Comparison of ENCODE assay signal across 1 cellular context in the genomic region with DNA sequence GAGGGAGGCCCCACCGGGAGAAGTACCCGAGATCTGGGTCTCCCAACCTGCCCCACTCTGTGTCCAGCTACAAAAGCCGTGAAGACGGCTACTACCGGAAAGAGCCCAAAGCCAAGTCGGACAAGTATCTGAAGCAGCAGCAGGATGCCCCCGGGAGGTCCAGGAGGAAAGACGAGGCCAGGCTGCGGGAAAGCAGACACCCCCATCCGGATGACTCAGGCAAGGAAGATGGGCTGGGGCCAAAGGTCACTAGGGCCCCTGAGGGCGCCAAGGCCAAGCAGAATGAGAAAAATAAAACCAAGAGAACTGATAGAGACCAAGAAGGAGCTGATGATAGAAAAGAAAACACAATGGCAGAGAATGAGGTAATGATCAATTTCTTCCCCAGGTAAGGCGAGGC.
TF ChIP-seq lines count a peak whose summit lies in the region.

No MANE protein-coding gene starts in this region.

TF ChIP-seq in HepG2, 621 proteins besides CTCF, POLR2A, EP300 and RAD21 (continued from another document):
- TF ChIP-seq, protein P1, sequence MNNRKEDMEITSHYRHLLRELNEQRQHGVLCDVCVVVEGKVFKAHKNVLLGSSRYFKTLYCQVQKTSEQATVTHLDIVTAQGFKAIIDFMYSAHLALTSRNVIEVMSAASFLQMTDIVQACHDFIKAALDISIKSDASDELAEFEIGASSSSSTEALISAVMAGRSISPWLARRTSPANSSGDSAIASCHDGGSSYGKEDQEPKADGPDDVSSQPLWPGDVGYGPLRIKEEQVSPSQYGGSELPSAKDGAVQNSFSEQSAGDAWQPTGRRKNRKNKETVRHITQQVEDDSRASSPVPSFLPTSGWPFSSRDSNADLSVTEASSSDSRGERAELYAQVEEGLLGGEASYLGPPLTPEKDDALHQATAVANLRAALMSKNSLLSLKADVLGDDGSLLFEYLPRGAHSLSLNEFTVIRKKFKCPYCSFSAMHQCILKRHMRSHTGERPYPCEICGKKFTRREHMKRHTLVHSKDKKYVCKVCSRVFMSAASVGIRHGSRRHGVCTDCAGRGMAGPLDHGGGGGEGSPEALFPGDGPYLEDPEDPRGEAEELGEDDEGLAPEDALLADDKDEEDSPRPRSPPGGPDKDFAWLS (CRISPR knock-in tag; IDR thresholded peaks at IDR 0.05; ENCODE audit: borderline replicate concordance), result no peak
- TF ChIP-seq, protein P2, sequence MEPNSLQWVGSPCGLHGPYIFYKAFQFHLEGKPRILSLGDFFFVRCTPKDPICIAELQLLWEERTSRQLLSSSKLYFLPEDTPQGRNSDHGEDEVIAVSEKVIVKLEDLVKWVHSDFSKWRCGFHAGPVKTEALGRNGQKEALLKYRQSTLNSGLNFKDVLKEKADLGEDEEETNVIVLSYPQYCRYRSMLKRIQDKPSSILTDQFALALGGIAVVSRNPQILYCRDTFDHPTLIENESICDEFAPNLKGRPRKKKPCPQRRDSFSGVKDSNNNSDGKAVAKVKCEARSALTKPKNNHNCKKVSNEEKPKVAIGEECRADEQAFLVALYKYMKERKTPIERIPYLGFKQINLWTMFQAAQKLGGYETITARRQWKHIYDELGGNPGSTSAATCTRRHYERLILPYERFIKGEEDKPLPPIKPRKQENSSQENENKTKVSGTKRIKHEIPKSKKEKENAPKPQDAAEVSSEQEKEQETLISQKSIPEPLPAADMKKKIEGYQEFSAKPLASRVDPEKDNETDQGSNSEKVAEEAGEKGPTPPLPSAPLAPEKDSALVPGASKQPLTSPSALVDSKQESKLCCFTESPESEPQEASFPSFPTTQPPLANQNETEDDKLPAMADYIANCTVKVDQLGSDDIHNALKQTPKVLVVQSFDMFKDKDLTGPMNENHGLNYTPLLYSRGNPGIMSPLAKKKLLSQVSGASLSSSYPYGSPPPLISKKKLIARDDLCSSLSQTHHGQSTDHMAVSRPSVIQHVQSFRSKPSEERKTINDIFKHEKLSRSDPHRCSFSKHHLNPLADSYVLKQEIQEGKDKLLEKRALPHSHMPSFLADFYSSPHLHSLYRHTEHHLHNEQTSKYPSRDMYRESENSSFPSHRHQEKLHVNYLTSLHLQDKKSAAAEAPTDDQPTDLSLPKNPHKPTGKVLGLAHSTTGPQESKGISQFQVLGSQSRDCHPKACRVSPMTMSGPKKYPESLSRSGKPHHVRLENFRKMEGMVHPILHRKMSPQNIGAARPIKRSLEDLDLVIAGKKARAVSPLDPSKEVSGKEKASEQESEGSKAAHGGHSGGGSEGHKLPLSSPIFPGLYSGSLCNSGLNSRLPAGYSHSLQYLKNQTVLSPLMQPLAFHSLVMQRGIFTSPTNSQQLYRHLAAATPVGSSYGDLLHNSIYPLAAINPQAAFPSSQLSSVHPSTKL (CRISPR knock-in tag; IDR thresholded peaks at IDR 0.05), result 0 out of 2 replicates have a peak, but pooled peaks have one; percentile 10
TF ChIP-seq in HepG2: peak in this region for 4.
